ENCODE assay signal across 31 cellular contexts in the genomic region with DNA sequence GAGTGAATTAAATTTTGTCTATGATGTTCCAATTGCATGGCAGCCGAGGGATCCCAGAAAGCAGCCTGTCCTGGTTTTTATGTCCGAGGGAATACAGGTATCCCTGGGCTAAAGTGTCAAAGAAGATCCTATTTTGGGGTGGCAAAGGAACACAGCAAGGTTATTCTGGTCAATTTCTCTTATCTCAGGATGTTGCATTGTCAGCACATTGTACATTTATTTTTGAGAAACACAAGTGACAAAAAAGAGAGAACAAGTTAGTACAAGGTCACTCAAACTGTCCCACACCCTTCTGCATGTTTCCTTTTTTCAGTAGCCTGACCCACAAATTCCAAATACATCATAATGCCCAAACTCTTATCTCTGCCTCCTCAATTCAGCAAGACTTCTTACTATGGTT. TPM values are rescaled to one million over a fixed set of nuclear protein-coding genes. Genes with fewer than 3 reads are reported as not detected.
"Had no signal": no experiment of that assay in that cellular context is flagged by ENCODE, and none has a peak within 500 bp of the region (broad histone marks: within the 10 kb centered on the region; RNA-seq: fewer than 3 reads in every experiment).

No MANE protein-coding gene starts in this region.

- H3K4me3 ChIP-seq: adrenal gland, cardiac muscle cell had no signal

- H3K4me1 Mint-ChIP-seq: activated CD4-positive, alpha-beta T cell treated with anti-CD3 and anti-CD28 coated beads for 36 hours; activated CD4-positive, alpha-beta T cell treated with anti-CD3 and anti-CD28 coated beads, Interleukin-2, amount 10 ng/mL, durations not matched to agents 7 days and 5 days had no signal

- H3K9me3 ChIP-seq: adrenal gland had no signal

- ATAC-seq: activated CD4-positive, alpha-beta T cell treated with anti-CD3 and anti-CD28 coated beads for 36 hours; activated CD4-positive, CD25-positive, alpha-beta regulatory T cell treated with anti-CD3 and anti-CD28 coated beads, Interleukin-2, amount 50 U/mL, for 24 hours; activated CD8-positive, alpha-beta T cell treated with anti-CD3 and anti-CD28 coated beads, Interleukin-2, amount 10 ng/mL, durations not matched to agents 7 days and 5 days; activated naive CD4-positive, alpha-beta T cell treated with anti-CD3 and anti-CD28 coated beads, Interleukin-2, amount 50 U/mL, for 72 hours; PC-3; WTC11 had no signal

- H3K27ac Mint-ChIP-seq: activated CD4-positive, alpha-beta T cell treated with anti-CD3 and anti-CD28 coated beads for 36 hours; activated CD4-positive, alpha-beta T cell treated with anti-CD3 and anti-CD28 coated beads, Interleukin-2, amount 10 ng/mL, durations not matched to agents 7 days and 5 days; activated CD8-positive, alpha-beta T cell treated with anti-CD3 and anti-CD28 coated beads, Interleukin-2, amount 10 ng/mL, durations not matched to agents 7 days and 5 days; activated naive CD4-positive, alpha-beta T cell treated with anti-CD3 and anti-CD28 coated beads for 36 hours; activated naive CD4-positive, alpha-beta T cell treated with anti-CD3 and anti-CD28 coated beads, Interleukin-2, amount 50 U/mL, for 72 hours; activated T-cell treated with anti-CD3 and anti-CD28 coated beads, Interleukin-2, amount 50 U/mL, for 24 hours; WTC11 had no signal

- H3K4me1 ChIP-seq: adrenal gland had no signal

- H3K9me3 Mint-ChIP-seq: activated CD4-positive, alpha-beta T cell treated with anti-CD3 and anti-CD28 coated beads, Interleukin-2, amount 10 ng/mL, durations not matched to agents 7 days and 5 days; activated naive CD4-positive, alpha-beta T cell treated with anti-CD3 and anti-CD28 coated beads for 36 hours; activated T-cell treated with anti-CD3 and anti-CD28 coated beads, Interleukin-2, amount 50 U/mL, for 24 hours; WTC11 had no signal

- H3K27me3 ChIP-seq: adrenal gland, cardiac muscle cell had no signal

- H3K27me3 Mint-ChIP-seq: activated CD4-positive, alpha-beta T cell treated with anti-CD3 and anti-CD28 coated beads for 36 hours; activated CD4-positive, alpha-beta T cell treated with anti-CD3 and anti-CD28 coated beads, Interleukin-2, amount 10 ng/mL, durations not matched to agents 7 days and 5 days; activated T-cell treated with anti-CD3 and anti-CD28 coated beads, Interleukin-2, amount 50 U/mL, for 24 hours had no signal

- H3K36me3 Mint-ChIP-seq: activated naive CD4-positive, alpha-beta T cell treated with anti-CD3 and anti-CD28 coated beads, Interleukin-2, amount 50 U/mL, for 72 hours; WTC11 had no signal

- H3K36me3 ChIP-seq: adrenal gland, cardiac muscle cell had no signal

- H3K4me3 Mint-ChIP-seq: activated CD4-positive, alpha-beta T cell treated with anti-CD3 and anti-CD28 coated beads for 36 hours; activated CD4-positive, alpha-beta T cell treated with anti-CD3 and anti-CD28 coated beads, Interleukin-2, amount 10 ng/mL, durations not matched to agents 7 days and 5 days; activated CD8-positive, alpha-beta T cell treated with anti-CD3 and anti-CD28 coated beads, Interleukin-2, amount 10 ng/mL, durations not matched to agents 7 days and 5 days; activated naive CD4-positive, alpha-beta T cell treated with anti-CD3 and anti-CD28 coated beads for 36 hours; activated T-cell treated with anti-CD3 and anti-CD28 coated beads, Interleukin-2, amount 50 U/mL, for 24 hours; WTC11 had no signal

- H3K27ac ChIP-seq: adrenal gland, cardiac muscle cell had no signal

- DNase-seq: activated CD4-positive, alpha-beta T cell treated with anti-CD3 and anti-CD28 coated beads for 36 hours; activated CD4-positive, alpha-beta T cell treated with anti-CD3 and anti-CD28 coated beads, Interleukin-2, amount 10 ng/mL, durations not matched to agents 7 days and 5 days; activated CD4-positive, alpha-beta T cell treated with anti-CD3 and anti-CD28 coated beads, Interleukin-2, amount 50 U/mL, for 48 hours; activated CD8-positive, alpha-beta T cell treated with anti-CD3 and anti-CD28 coated beads, Interleukin-2, amount 10 ng/mL, durations not matched to agents 7 days and 5 days; activated gamma-delta T cell treated with Interleukin-2 at 50 U/mL for 16 hours; activated naive CD4-positive, alpha-beta T cell treated with anti-CD3 and anti-CD28 coated beads for 36 hours; activated T-cell treated with anti-CD3 and anti-CD28 coated beads, Interleukin-2, amount 50 U/mL, for 24 hours; adrenal gland; anterior cingulate cortex; KG1; MM.1S; MV-4-11; NCI-H1092; NCI-H1436 treated with DMSO at 0.1 percent for 48 hours; NCI-H1694 treated with DMSO at 0.1 percent for 48 hours; NCI-H2029; NCI-H345; NCI-H524 treated with DMSO at 0.1 percent for 48 hours; NK-92 treated with Interleukin-12 subunit alpha and Interleukin-12 subunit beta, amount 100 ng/mL, for 24 hours; PC-3; Right ventricle myocardium superior; SW 1271; T-helper 1 cell; T-helper 2 cell; T-helper 9 cell had no signal

RNA-seq across cellular contexts. Expression of a gene that starts 17.7 kb away (rescaled TPM):
- total RNA-seq: activated CD4-positive, alpha-beta T cell treated with anti-CD3 and anti-CD28 coated beads for 36 hours; activated naive CD4-positive, alpha-beta T cell treated with anti-CD3 and anti-CD28 coated beads for 36 hours; cardiac muscle cell; LHCN-M2; NCI-H460; PC-3; WTC11 had no signal
- polyA plus RNA-seq: cardiac muscle cell had no signal
